In genomic region chr18:65968605-65969004, GRCh38 we compare ENCODE assay signal across 1 cellular context.
TF ChIP-seq lines count a peak whose summit lies in the region.

No MANE protein-coding gene starts in this region.

TF ChIP-seq in WTC11, 78 proteins besides CTCF, POLR2A, EP300 and RAD21 (continued from another document):
- TF ChIP-seq MLX (CRISPR knock-in tag; IDR thresholded peaks at IDR 0.05) (no peak), ZNF416 (CRISPR knock-in tag; IDR thresholded peaks at IDR 0.05) (no peak), MXD4 (CRISPR knock-in tag; IDR thresholded peaks at IDR 0.05; ENCODE audit: borderline replicate concordance) (no peak), NR2C2 (CRISPR knock-in tag; IDR thresholded peaks at IDR 0.05) (no peak), GABPB1 (CRISPR knock-in tag; IDR thresholded peaks at IDR 0.05) (no peak), ATF3 (CRISPR knock-in tag; conservative IDR thresholded peaks at IDR 0.05) (no peak), ZMAT4 (CRISPR knock-in tag; IDR thresholded peaks at IDR 0.05) (no peak), TCF7 (CRISPR knock-in tag; IDR thresholded peaks at IDR 0.05; ENCODE audit: low read depth) (no peak), GRHL2 (CRISPR knock-in tag; IDR thresholded peaks at IDR 0.05; ENCODE audit: insufficient replicate concordance, severe bottlenecking) (no peak), NFE2L1 (CRISPR knock-in tag; IDR thresholded peaks at IDR 0.05) (no peak), ZNF219 (CRISPR knock-in tag; IDR thresholded peaks at IDR 0.05; ENCODE audit: borderline replicate concordance) (no peak)
- TF ChIP-seq, protein P1, sequence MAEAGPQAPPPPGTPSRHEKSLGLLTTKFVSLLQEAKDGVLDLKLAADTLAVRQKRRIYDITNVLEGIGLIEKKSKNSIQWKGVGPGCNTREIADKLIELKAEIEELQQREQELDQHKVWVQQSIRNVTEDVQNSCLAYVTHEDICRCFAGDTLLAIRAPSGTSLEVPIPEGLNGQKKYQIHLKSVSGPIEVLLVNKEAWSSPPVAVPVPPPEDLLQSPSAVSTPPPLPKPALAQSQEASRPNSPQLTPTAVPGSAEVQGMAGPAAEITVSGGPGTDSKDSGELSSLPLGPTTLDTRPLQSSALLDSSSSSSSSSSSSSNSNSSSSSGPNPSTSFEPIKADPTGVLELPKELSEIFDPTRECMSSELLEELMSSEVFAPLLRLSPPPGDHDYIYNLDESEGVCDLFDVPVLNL (CRISPR knock-in tag; IDR thresholded peaks at IDR 0.05; ENCODE audit: borderline replicate concordance, low read depth) = no peak
- TF ChIP-seq, protein P2, sequence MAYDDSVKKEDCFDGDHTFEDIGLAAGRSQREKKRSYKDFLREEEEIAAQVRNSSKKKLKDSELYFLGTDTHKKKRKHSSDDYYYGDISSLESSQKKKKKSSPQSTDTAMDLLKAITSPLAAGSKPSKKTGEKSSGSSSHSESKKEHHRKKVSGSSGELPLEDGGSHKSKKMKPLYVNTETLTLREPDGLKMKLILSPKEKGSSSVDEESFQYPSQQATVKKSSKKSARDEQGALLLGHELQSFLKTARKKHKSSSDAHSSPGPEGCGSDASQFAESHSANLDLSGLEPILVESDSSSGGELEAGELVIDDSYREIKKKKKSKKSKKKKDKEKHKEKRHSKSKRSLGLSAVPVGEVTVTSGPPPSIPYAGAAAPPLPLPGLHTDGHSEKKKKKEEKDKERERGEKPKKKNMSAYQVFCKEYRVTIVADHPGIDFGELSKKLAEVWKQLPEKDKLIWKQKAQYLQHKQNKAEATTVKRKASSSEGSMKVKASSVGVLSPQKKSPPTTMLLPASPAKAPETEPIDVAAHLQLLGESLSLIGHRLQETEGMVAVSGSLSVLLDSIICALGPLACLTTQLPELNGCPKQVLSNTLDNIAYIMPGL (CRISPR knock-in tag; IDR thresholded peaks at IDR 0.05) = no peak
